ENCODE assay signal across 8 cellular contexts in genomic region chr18:26383454-26384270, GRCh38.
DNase-seq lines count a peak whose midpoint lies in the region; ATAC-seq and TF ChIP-seq lines count a peak whose summit lies in the region.

No MANE protein-coding gene starts in this region.

- H3K9me3 ChIP-seq in upper lobe of right lung: no peaks in the 10 kb centered on the region

- intact Hi-C loops in upper lobe of right lung (cut with DNase I): no loop called here

- no peaks in the 10 kb centered on the region for H3K27me3 ChIP-seq in upper lobe of right lung

- TF ChIP-seq CTCF in C4-2B (conservative IDR thresholded peaks at IDR 0.05): peak; percentile 79
- TF ChIP-seq CTCF in upper lobe of right lung (IDR thresholded peaks at IDR 0.05): peak; percentile 81

- no peaks in the 10 kb centered on the region for H3K36me3 ChIP-seq in upper lobe of right lung

- ATAC-seq in GM18861 (IDR thresholded peaks at IDR 0.05; ENCODE audit: unreplicated experiment): peak; percentile 77
- peak; percentile 70 for ATAC-seq in HG03159 (IDR thresholded peaks at IDR 0.05; ENCODE audit: unreplicated experiment)
- peak; percentile 85 for ATAC-seq in left lobe of liver
- peak; percentile 74 for ATAC-seq in upper lobe of right lung
- no peak for ATAC-seq in HG03045 (IDR thresholded peaks at IDR 0.05; ENCODE audit: unreplicated experiment)

- H3K4me3 ChIP-seq in upper lobe of right lung: no peak overlapping the region

- DNase-seq in NCI-H748 treated with DMSO at 0.1 percent for 48 hours (lab: John Stamatoyannopoulos, UW) (peak; percentile 82), caudate nucleus (lab: John Stamatoyannopoulos, UW) (peak in 3 of 61 donors; percentile 2 to 50 (median 41)), left lobe of liver (ENCODE audit: low spot score) (no peak), upper lobe of right lung (no peak)

- H3K27ac ChIP-seq in C4-2B: no peak overlapping the region
- H3K27ac ChIP-seq in caudate nucleus (ENCODE audit: low read depth, low read length): peak overlapping the region; percentile 2
- no peak overlapping the region for H3K27ac ChIP-seq in upper lobe of right lung

- no peaks in the 10 kb centered on the region for H3K4me1 ChIP-seq in upper lobe of right lung
